8 cellular contexts compared by ENCODE assay signal in genomic region chr2:46297546-46298271, GRCh38. TPM values are rescaled to one million over a fixed set of nuclear protein-coding genes. Genes with fewer than 3 reads are reported as not detected.
DNase-seq lines count a peak whose midpoint lies in the region; ATAC-seq and TF ChIP-seq lines count a peak whose summit lies in the region.

No MANE protein-coding gene starts in this region.

- peak; percentile 19 for ATAC-seq in HG03095 (IDR thresholded peaks at IDR 0.05; ENCODE audit: unreplicated experiment)
- ATAC-seq in left cardiac atrium, result peak; percentile 9 to 40

- CTCF ChIA-PET in RWPE1 (lab: Yijun Ruan, JAX), result interaction anchor here (0.6 to 1.4 kb wide), 6 partner anchors 11 to 527 kb away, joined by 3 to 7 read pairs (median 4); no protein-coding TSS in a partner anchor
- CTCF ChIA-PET in activated naive CD4-positive, alpha-beta T cell treated with anti-CD3 and anti-CD28 coated beads, Interleukin-2, amount 10 ng/mL, durations not matched to agents 7 days and 5 days (lab: Charles Lee), result interaction anchor here (0.6 to 1.9 kb wide), 5 partner anchors 11 to 235 kb away, joined by 3 to 7 read pairs (median 4); no protein-coding TSS in a partner anchor

- H3K4me3 Mint-ChIP-seq in activated naive CD4-positive, alpha-beta T cell treated with anti-CD3 and anti-CD28 coated beads, Interleukin-2, amount 10 ng/mL, durations not matched to agents 7 days and 5 days, result peak overlapping the region; percentile 89

- TF ChIP-seq CTCF in RWPE1 (conservative IDR thresholded peaks at IDR 0.05; ENCODE audit: low read depth) (peak; percentile 30), retinal pigment epithelial cell (conservative IDR thresholded peaks at IDR 0.05; ENCODE audit: low read depth, low read length) (no peak)

- intact Hi-C loops in left cardiac atrium (cut with DNase I), result loop anchor here (2.0 to 10.0 kb wide), 6 partner anchors 37 to 235 kb away; no protein-coding TSS in a partner anchor

- peak overlapping the region; percentile 97 for H3K27ac ChIP-seq in RWPE1

- peaks cover 1% of the 10 kb centered on the region for H3K36me3 Mint-ChIP-seq in activated naive CD4-positive, alpha-beta T cell treated with anti-CD3 and anti-CD28 coated beads, Interleukin-2, amount 10 ng/mL, durations not matched to agents 7 days and 5 days

- peak overlapping the region; percentile 98 for H3K4me3 ChIP-seq in retinal pigment epithelial cell (ENCODE audit: low read length)

- H3K27me3 Mint-ChIP-seq in activated naive CD4-positive, alpha-beta T cell treated with anti-CD3 and anti-CD28 coated beads, Interleukin-2, amount 10 ng/mL, durations not matched to agents 7 days and 5 days, result peaks cover 95% of the 10 kb centered on the region

- no peaks in the 10 kb centered on the region for H3K9me3 Mint-ChIP-seq in activated naive CD4-positive, alpha-beta T cell treated with anti-CD3 and anti-CD28 coated beads, Interleukin-2, amount 10 ng/mL, durations not matched to agents 7 days and 5 days

- POLR2A ChIA-PET in RWPE1 (lab: Yijun Ruan, JAX; ENCODE audit: low non-redundant PET), result interaction anchor here (0.6 to 1.1 kb wide), 3 partner anchors 38 to 227 kb away, joined by 3 to 8 read pairs (median 4); no protein-coding TSS in a partner anchor

- DNase-seq in NCI-H82 (lab: John Stamatoyannopoulos, UW), result peak; percentile 49
- DNase-seq in NCI-H82 treated with DMSO at 0.1 percent for 48 hours (lab: John Stamatoyannopoulos, UW; ENCODE audit: unreplicated experiment), result no peak
- DNase-seq in RWPE1 (ENCODE audit: low spot score), result peak; percentile 91
- peak; percentile 87 for DNase-seq in activated naive CD4-positive, alpha-beta T cell treated with anti-CD3 and anti-CD28 coated beads, Interleukin-2, amount 10 ng/mL, durations not matched to agents 7 days and 5 days
- DNase-seq in left cardiac atrium, result peak; percentile 78
- DNase-seq in retinal pigment epithelial cell (ENCODE audit: low read depth), result no peak
- DNase-seq in H4 (ENCODE audit: low spot score), result no peak

- peak overlapping the region; percentile 80 for H3K27ac Mint-ChIP-seq in activated naive CD4-positive, alpha-beta T cell treated with anti-CD3 and anti-CD28 coated beads, Interleukin-2, amount 10 ng/mL, durations not matched to agents 7 days and 5 days

- H3K4me1 Mint-ChIP-seq in activated naive CD4-positive, alpha-beta T cell treated with anti-CD3 and anti-CD28 coated beads, Interleukin-2, amount 10 ng/mL, durations not matched to agents 7 days and 5 days, result peaks cover 40% of the 10 kb centered on the region

RNA-seq across cellular contexts. Expression of gene EPAS1, which starts 0.5 kb away (rescaled TPM):
- total RNA-seq in left cardiac atrium, result 100 to 1,000 TPM; 262 to 377 TPM
- total RNA-seq in H4 (2014; rRNA removed; shearing (Covaris generic)), result 30.5 and 31.6 TPM in 2 replicates

Comparison
In these comparisons a context has a peak if more than half of its experiments do, and no peak if none do; other contexts are left out.
1. DNase-seq: peak in NCI-H82 (single experiment), RWPE1 (single experiment), activated naive CD4-positive, alpha-beta T cell treated with anti-CD3 and anti-CD28 coated beads, Interleukin-2, amount 10 ng/mL, durations not matched to agents 7 days and 5 days (single experiment) and left cardiac atrium (single experiment); none in NCI-H82 treated with DMSO at 0.1 percent for 48 hours (single experiment), retinal pigment epithelial cell (single experiment) and H4 (single experiment).